ENCODE assay signal across 1 cellular context in the genomic region with DNA sequence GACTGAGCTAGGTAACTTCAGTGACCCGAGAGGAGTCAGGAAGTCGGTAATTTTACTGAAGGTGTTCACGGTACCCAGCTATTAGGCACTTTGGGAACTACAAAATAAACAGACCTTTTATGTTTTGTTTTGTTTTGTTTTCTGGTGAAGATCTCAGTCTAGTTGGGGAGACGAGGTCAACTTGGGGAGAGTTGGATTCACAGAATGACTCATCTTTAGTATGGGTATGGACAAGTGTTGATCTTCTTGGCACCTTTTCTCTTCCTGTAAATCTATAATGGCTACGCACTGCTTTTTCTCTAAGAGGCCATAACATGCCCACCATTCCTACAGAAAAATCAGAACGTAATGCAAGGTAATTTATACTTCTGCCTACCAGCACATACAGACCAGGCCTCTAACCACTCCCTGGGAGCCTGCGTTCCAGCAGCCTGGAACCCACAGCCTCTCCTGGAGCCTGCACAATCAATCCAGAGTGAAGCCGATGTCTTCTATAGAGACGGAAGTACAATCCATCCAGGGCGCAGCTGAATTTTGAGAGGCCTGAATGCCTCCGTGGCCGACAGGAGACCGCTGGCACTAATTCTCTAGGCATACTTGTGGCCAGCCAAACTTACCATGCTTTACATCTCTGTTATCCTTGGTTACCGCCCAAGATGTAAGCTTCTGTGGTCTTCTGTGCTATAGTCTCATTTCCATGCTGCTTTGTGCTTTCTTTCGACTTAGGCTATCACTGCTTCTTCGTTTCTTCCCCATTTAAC.
A peak's percentile ranks its signal among the peaks of the same experiment; 100 is the strongest.
TF ChIP-seq lines count a peak whose summit lies in the region.

No MANE protein-coding gene starts in this region.

TF ChIP-seq in HepG2, 621 proteins besides CTCF, POLR2A, EP300 and RAD21 (continued from another document):
- TF ChIP-seq TAF1 (CRISPR knock-in tag; IDR thresholded peaks at IDR 0.05) (no peak), SMARCE1 (IDR thresholded peaks at IDR 0.05; ENCODE audit: borderline replicate concordance) (no peak), ZNF331 (CRISPR knock-in tag; IDR thresholded peaks at IDR 0.05) (no peak), ELF4 (CRISPR knock-in tag; IDR thresholded peaks at IDR 0.05; ENCODE audit: borderline replicate concordance) (0 out of 2 replicates have a peak, but pooled peaks have one; percentile 12), ZNF329 (CRISPR knock-in tag; IDR thresholded peaks at IDR 0.05; ENCODE audit: low read depth) (no peak), YEATS2 (CRISPR knock-in tag; IDR thresholded peaks at IDR 0.05; ENCODE audit: borderline replicate concordance) (0 out of 2 replicates have a peak, but pooled peaks have one; percentile 10), EHMT2 (IDR thresholded peaks at IDR 0.05; ENCODE audit: borderline replicate concordance, low read depth, low read length) (no peak), ZSCAN25 (CRISPR knock-in tag; IDR thresholded peaks at IDR 0.05) (0 out of 2 replicates have a peak, but pooled peaks have one; percentile 8), ERF (CRISPR knock-in tag; IDR thresholded peaks at IDR 0.05) (0 out of 2 replicates have a peak, but pooled peaks have one; percentile 10), ZNF703 (CRISPR knock-in tag; IDR thresholded peaks at IDR 0.05; ENCODE audit: borderline replicate concordance) (0 out of 2 replicates have a peak, but pooled peaks have one; percentile 9)
